ENCODE assay signal across 2 cellular contexts in genomic region chr17:66415366-66416206, GRCh38.
TF ChIP-seq lines count a peak whose summit lies in the region.

No MANE protein-coding gene starts in this region.

TF ChIP-seq in HCT116, 20 proteins besides CTCF, POLR2A, EP300 and RAD21 (continued from another document):
- TF ChIP-seq, protein P1, sequence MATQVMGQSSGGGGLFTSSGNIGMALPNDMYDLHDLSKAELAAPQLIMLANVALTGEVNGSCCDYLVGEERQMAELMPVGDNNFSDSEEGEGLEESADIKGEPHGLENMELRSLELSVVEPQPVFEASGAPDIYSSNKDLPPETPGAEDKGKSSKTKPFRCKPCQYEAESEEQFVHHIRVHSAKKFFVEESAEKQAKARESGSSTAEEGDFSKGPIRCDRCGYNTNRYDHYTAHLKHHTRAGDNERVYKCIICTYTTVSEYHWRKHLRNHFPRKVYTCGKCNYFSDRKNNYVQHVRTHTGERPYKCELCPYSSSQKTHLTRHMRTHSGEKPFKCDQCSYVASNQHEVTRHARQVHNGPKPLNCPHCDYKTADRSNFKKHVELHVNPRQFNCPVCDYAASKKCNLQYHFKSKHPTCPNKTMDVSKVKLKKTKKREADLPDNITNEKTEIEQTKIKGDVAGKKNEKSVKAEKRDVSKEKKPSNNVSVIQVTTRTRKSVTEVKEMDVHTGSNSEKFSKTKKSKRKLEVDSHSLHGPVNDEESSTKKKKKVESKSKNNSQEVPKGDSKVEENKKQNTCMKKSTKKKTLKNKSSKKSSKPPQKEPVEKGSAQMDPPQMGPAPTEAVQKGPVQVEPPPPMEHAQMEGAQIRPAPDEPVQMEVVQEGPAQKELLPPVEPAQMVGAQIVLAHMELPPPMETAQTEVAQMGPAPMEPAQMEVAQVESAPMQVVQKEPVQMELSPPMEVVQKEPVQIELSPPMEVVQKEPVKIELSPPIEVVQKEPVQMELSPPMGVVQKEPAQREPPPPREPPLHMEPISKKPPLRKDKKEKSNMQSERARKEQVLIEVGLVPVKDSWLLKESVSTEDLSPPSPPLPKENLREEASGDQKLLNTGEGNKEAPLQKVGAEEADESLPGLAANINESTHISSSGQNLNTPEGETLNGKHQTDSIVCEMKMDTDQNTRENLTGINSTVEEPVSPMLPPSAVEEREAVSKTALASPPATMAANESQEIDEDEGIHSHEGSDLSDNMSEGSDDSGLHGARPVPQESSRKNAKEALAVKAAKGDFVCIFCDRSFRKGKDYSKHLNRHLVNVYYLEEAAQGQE (IDR thresholded peaks at IDR 0.05; ENCODE audit: low read depth): no peak
- TF ChIP-seq ELF1 (IDR thresholded peaks at IDR 0.05; ENCODE audit: borderline replicate concordance, low read depth): no peak
- no peak for TF ChIP-seq POLR2AphosphoS5 (IDR thresholded peaks at IDR 0.05; ENCODE audit: low read depth, low read length)
- no peak for TF ChIP-seq EZH2phosphoT487 (IDR thresholded peaks at IDR 0.05; ENCODE audit: borderline replicate concordance)
- TF ChIP-seq ZFX (IDR thresholded peaks at IDR 0.05): no peak
- no peak for TF ChIP-seq FOSL1 (IDR thresholded peaks at IDR 0.05; ENCODE audit: low read depth)
- no peak for TF ChIP-seq JUND (IDR thresholded peaks at IDR 0.05)
- no peak for TF ChIP-seq ATF3 (IDR thresholded peaks at IDR 0.05)
TF ChIP-seq in HCT116: peak in this region for 0.

TF ChIP-seq in GM23338, 12 proteins besides CTCF, POLR2A, EP300 and RAD21 (continued from another document):
- no peak for TF ChIP-seq ZNF462 (CRISPR knock-in tag; IDR thresholded peaks at IDR 0.05)
- no peak for TF ChIP-seq ETS1 (IDR thresholded peaks at IDR 0.05)
- no peak for TF ChIP-seq ZNF331 (CRISPR knock-in tag; IDR thresholded peaks at IDR 0.05; ENCODE audit: low read depth)
- TF ChIP-seq EZH2phosphoT487 (IDR thresholded peaks at IDR 0.05; ENCODE audit: unreplicated experiment): no peak
- TF ChIP-seq NANOG (IDR thresholded peaks at IDR 0.05; ENCODE audit: borderline replicate concordance): no peak
- no peak for TF ChIP-seq CREB1 (CRISPR knock-in tag; IDR thresholded peaks at IDR 0.05; ENCODE audit: low read depth)
